8 cellular contexts compared by ENCODE assay signal in the genomic region with DNA sequence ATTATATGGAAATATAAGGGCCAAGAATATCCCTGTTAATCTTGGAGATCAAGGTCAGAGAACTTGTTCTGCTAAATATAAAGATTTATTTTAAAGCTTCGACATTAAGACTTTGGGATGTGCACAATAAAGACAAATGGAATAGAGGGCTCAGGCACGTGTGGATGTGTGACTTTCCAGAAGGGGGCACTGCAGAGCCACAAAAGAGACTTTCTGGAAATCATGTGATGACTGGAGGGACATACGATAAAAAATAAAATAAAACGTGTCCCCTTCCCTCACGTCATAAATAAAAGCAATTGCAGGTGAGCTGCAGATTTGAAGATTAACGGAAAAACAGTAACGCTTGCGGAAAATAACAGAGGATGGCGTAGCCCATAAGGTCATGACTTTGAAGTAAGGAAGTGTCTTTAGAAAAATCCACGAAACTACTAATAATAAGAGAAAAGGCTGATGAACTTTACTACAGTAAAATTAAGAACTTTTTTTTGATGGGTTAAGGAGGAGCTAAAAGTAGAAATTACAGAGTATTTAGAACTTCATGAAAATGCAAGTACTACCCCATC. TPM values are rescaled to one million over a fixed set of nuclear protein-coding genes. Genes with fewer than 3 reads are reported as not detected.
DNase-seq lines count a peak whose midpoint lies in the region; ATAC-seq and TF ChIP-seq lines count a peak whose summit lies in the region.

No MANE protein-coding gene starts in this region.

- WGBS in endodermal cell (ENCODE audit: insufficient coverage in 1 of 2, insufficient read length in 1 of 2), 2 experiments, result 43 to 67% methylated on average over 7 to 10 of the region's 10 CpGs

- H3K36me3 ChIP-seq in endodermal cell (ENCODE audit: control insufficient read depth, insufficient read depth, low read length), result no peaks in the 10 kb centered on the region

- no peaks in the 10 kb centered on the region for H3K4me1 ChIP-seq in endodermal cell (ENCODE audit: control insufficient read depth, insufficient read depth, low read length)

- TF ChIP-seq CTCF in endodermal cell (conservative IDR thresholded peaks at IDR 0.05) (peak; percentile 90), nephron (IDR thresholded peaks at IDR 0.05; ENCODE audit: unreplicated experiment in 3 of 3) (peak; percentile 37 to 59 (median 38))

- H3K9me3 Mint-ChIP-seq in activated CD4-positive, alpha-beta T cell treated with anti-CD3 and anti-CD28 coated beads, Interleukin-2, amount 10 ng/mL, durations not matched to agents 24 days and 14 days, result no peaks in the 10 kb centered on the region
- H3K9me3 Mint-ChIP-seq in endodermal cell, result no peaks in the 10 kb centered on the region
- no peaks in the 10 kb centered on the region for H3K9me3 Mint-ChIP-seq in nephron

- H3K27ac Mint-ChIP-seq in activated CD4-positive, alpha-beta T cell treated with anti-CD3 and anti-CD28 coated beads, Interleukin-2, amount 10 ng/mL, durations not matched to agents 24 days and 14 days, result no peak overlapping the region
- no peak overlapping the region for H3K27ac Mint-ChIP-seq in endodermal cell
- no peak overlapping the region for H3K27ac Mint-ChIP-seq in nephron

- no peak for ATAC-seq in GM18873 (IDR thresholded peaks at IDR 0.05; ENCODE audit: low FRiP score, unreplicated experiment)
- no peak for ATAC-seq in HG02642 (IDR thresholded peaks at IDR 0.05; ENCODE audit: poor library complexity, unreplicated experiment)
- no peak for ATAC-seq in GM21515 (IDR thresholded peaks at IDR 0.05; ENCODE audit: unreplicated experiment)

- no peaks in the 10 kb centered on the region for H3K9me3 ChIP-seq in endodermal cell (ENCODE audit: control insufficient read depth, low read length)

- peaks cover 4% of the 10 kb centered on the region for H3K4me1 Mint-ChIP-seq in activated CD4-positive, alpha-beta T cell treated with anti-CD3 and anti-CD28 coated beads, Interleukin-2, amount 10 ng/mL, durations not matched to agents 24 days and 14 days
- no peaks in the 10 kb centered on the region for H3K4me1 Mint-ChIP-seq in endodermal cell
- no peaks in the 10 kb centered on the region for H3K4me1 Mint-ChIP-seq in nephron

- H3K27me3 Mint-ChIP-seq in activated CD4-positive, alpha-beta T cell treated with anti-CD3 and anti-CD28 coated beads, Interleukin-2, amount 10 ng/mL, durations not matched to agents 24 days and 14 days, result peaks cover under 1% of the 10 kb centered on the region
- H3K27me3 Mint-ChIP-seq in endodermal cell (ENCODE audit: insufficient read depth) (peaks cover 2% of the 10 kb centered on the region), nephron (ENCODE audit: low read depth) (peaks cover 17% of the 10 kb centered on the region)

- peak; percentile 43 for DNase-seq in EH (ENCODE audit: low read depth)
- peak; percentile 31 for DNase-seq in M059J (ENCODE audit: low read depth)
- DNase-seq in activated CD4-positive, alpha-beta T cell treated with anti-CD3 and anti-CD28 coated beads, Interleukin-2, amount 10 ng/mL, durations not matched to agents 24 days and 14 days, result peak; percentile 85
- peak; percentile 89 for DNase-seq in endodermal cell

- H3K27ac ChIP-seq in endodermal cell (ENCODE audit: low read depth, low read length), result no peak overlapping the region

- H3K4me3 Mint-ChIP-seq in activated CD4-positive, alpha-beta T cell treated with anti-CD3 and anti-CD28 coated beads, Interleukin-2, amount 10 ng/mL, durations not matched to agents 24 days and 14 days, result no peak overlapping the region
- no peak overlapping the region for H3K4me3 Mint-ChIP-seq in endodermal cell
- no peak overlapping the region for H3K4me3 Mint-ChIP-seq in nephron

- intact Hi-C loops in activated CD4-positive, alpha-beta T cell treated with anti-CD3 and anti-CD28 coated beads, Interleukin-2, amount 10 ng/mL, durations not matched to agents 24 days and 14 days (cut with micrococcal nuclease), result loop anchor here (5.0 kb wide), 1 partner anchor 327 kb away; no protein-coding TSS in a partner anchor

- no peak overlapping the region for H3K4me3 ChIP-seq in endodermal cell (ENCODE audit: low read length)

- no peaks in the 10 kb centered on the region for H3K36me3 Mint-ChIP-seq in activated CD4-positive, alpha-beta T cell treated with anti-CD3 and anti-CD28 coated beads, Interleukin-2, amount 10 ng/mL, durations not matched to agents 24 days and 14 days (ENCODE audit: low read depth)
- no peaks in the 10 kb centered on the region for H3K36me3 Mint-ChIP-seq in endodermal cell (ENCODE audit: low read depth)
- no peaks in the 10 kb centered on the region for H3K36me3 Mint-ChIP-seq in nephron (ENCODE audit: low read depth)

- no peaks in the 10 kb centered on the region for H3K27me3 ChIP-seq in endodermal cell (ENCODE audit: control insufficient read depth, insufficient read depth, low read length, poor library complexity, severe bottlenecking)

- no peak overlapping the region for H3K9ac ChIP-seq in endodermal cell (ENCODE audit: extremely low read depth, low read length, poor library complexity, severe bottlenecking)

RNA-seq across cellular contexts. Expression of gene ENGASE, which starts 9.4 kb away (rescaled TPM):
- total RNA-seq in M059J (2014; rRNA removed; shearing (Covaris generic)), result 1.4 and 5.0 TPM in 2 replicates
- total RNA-seq in activated CD4-positive, alpha-beta T cell treated with anti-CD3 and anti-CD28 coated beads, Interleukin-2, amount 10 ng/mL, durations not matched to agents 24 days and 14 days, result 49.5 and 52.4 TPM in 2 replicates
- total RNA-seq in endodermal cell, result 10 to 100 TPM; 40.8 to 42.0 TPM
- polyA plus RNA-seq in endodermal cell (2013, experiment 1 of 2), result 33.7 TPM
- 27.0 TPM for polyA plus RNA-seq in endodermal cell (2013, experiment 2 of 2)

RNA-seq across cellular contexts. Expression of gene C1QTNF1, which starts 41.2 kb away (rescaled TPM):
- 4.5 and 7.0 TPM in 2 replicates for total RNA-seq in M059J (2014; rRNA removed; shearing (Covaris generic))
- total RNA-seq in activated CD4-positive, alpha-beta T cell treated with anti-CD3 and anti-CD28 coated beads, Interleukin-2, amount 10 ng/mL, durations not matched to agents 24 days and 14 days, result not detected in 2 replicates
- 10 to 100 TPM; 16.0 to 16.5 TPM for total RNA-seq in endodermal cell
- polyA plus RNA-seq in endodermal cell (2013, experiment 1 of 2), result 1.5 TPM
- 1.7 TPM for polyA plus RNA-seq in endodermal cell (2013, experiment 2 of 2)

RNA-seq across cellular contexts. Expression of gene CANT1, which starts 55.6 kb away (rescaled TPM):
- total RNA-seq in M059J (2014; rRNA removed; shearing (Covaris generic)), result 70.5 and 85.3 TPM in 2 replicates
- total RNA-seq in activated CD4-positive, alpha-beta T cell treated with anti-CD3 and anti-CD28 coated beads, Interleukin-2, amount 10 ng/mL, durations not matched to agents 24 days and 14 days, result 62.4 and 70.5 TPM in 2 replicates
- 10 to 100 TPM; 57.5 to 61.8 TPM for total RNA-seq in endodermal cell
- polyA plus RNA-seq in endodermal cell (2013, experiment 1 of 2), result 50.7 TPM
- 48.7 TPM for polyA plus RNA-seq in endodermal cell (2013, experiment 2 of 2)

Comparison
In these comparisons a context has a peak if more than half of its experiments do, and no peak if none do; other contexts are left out.
1. DNase-seq: peak in every context shown above with its lines; median percentile 89 in endodermal cell; 85 in activated CD4-positive, alpha-beta T cell treated with anti-CD3 and anti-CD28 coated beads, Interleukin-2, amount 10 ng/mL, durations not matched to agents 24 days and 14 days; 43 in EH; 31 in M059J.